ENCODE assay signal across 8 cellular contexts in genomic region chr2:180006781-180007579, GRCh38.
DNase-seq lines count a peak whose midpoint lies in the region; ATAC-seq, FAIRE-seq and TF ChIP-seq lines count a peak whose summit lies in the region.

Gene CWC22 (minus strand): TSS chr2:180007297. CDS start chr2:179993341, 13,956 bp downstream.

- peak; percentile 97 for FAIRE-seq in islet of Langerhans (lab: Jason Lieb, UNC)

- peak; percentile 99 for ATAC-seq in GM19035 (IDR thresholded peaks at IDR 0.05; ENCODE audit: unreplicated experiment)
- ATAC-seq in HG03354 (IDR thresholded peaks at IDR 0.05; ENCODE audit: poor library complexity, severe bottlenecking, unreplicated experiment): peak; percentile 97
- ATAC-seq in activated CD4-positive, CD25-positive, alpha-beta regulatory T cell treated with anti-CD3 and anti-CD28 coated beads, Interleukin-2, amount 50 U/mL, for 24 hours: peak; percentile 98 to 99

- DNase-seq in AG09319 (ENCODE audit: extremely low read depth, low read depth) (peak; percentile 66), NCI-H446 treated with DMSO at 0.1 percent for 48 hours (lab: John Stamatoyannopoulos, UW) (peak; percentile 89), cerebellar cortex (ENCODE audit: low spot score) (peak; percentile 96)
- peak; percentile 73 for DNase-seq in stimulated activated CD4-positive, alpha-beta T cell treated with anti-CD3 and anti-CD28 coated beads, Interleukin-12 subunit alpha, Interleukin-12 subunit beta, amount 100 ng/mL, for 4 hours

- TF ChIP-seq CTCF in AG09319 (IDR thresholded peaks at IDR 0.05; ENCODE audit: low read depth, low read length): no peak

Comparison
In these comparisons a context has a peak if more than half of its experiments do, and no peak if none do; other contexts are left out.
1. Peak in every context shown above with its lines: DNase-seq and ATAC-seq.